Comparison of ENCODE assay signal across 8 cellular contexts in genomic region chr11:12411806-12412727, GRCh38. TPM values are rescaled to one million over a fixed set of nuclear protein-coding genes. Genes with fewer than 3 reads are reported as not detected.
A peak's percentile ranks its signal among the peaks of the same experiment; 100 is the strongest.
DNase-seq lines count a peak whose midpoint lies in the region; ATAC-seq and TF ChIP-seq lines count a peak whose summit lies in the region.

No MANE protein-coding gene starts in this region.

- peak overlapping the region; percentile 75 for H3K27ac ChIP-seq in foreskin keratinocyte
- H3K27ac ChIP-seq in parathyroid adenoma = no peak overlapping the region

- peak; percentile 86 for TF ChIP-seq CTCF in Calu3 (IDR thresholded peaks at IDR 0.05; ENCODE audit: unreplicated experiment)
- TF ChIP-seq CTCF in foreskin keratinocyte (conservative IDR thresholded peaks at IDR 0.05) = peak; percentile 77
- peak; percentile 58 for TF ChIP-seq CTCF in parathyroid adenoma (IDR thresholded peaks at IDR 0.05)

- no peaks in the 10 kb centered on the region for H3K36me3 Mint-ChIP-seq in Calu3 (ENCODE audit: insufficient read depth, unreplicated experiment)
- H3K36me3 Mint-ChIP-seq in activated T-helper 2 cell treated with anti-CD3 and anti-CD28 coated beads, Interferon-gamma antibody, Interleukin-2, Interleukin-4, amounts not matched to agents 10 μg/mL and 5 μg/mL and 100 μg/mL, durations not matched to agents 14 hours and 24 hours and 36 hours (ENCODE audit: low read depth) = no peaks in the 10 kb centered on the region

- no TSS peak for BruUV-seq in Calu3 (replicated peaks; lab: Mats Ljungman, UMichigan)

- peak; percentile 93 for ATAC-seq in foreskin keratinocyte
- no peak for ATAC-seq in HG03442 (IDR thresholded peaks at IDR 0.05; ENCODE audit: unreplicated experiment)

- no peaks in the 10 kb centered on the region for H3K9me3 Mint-ChIP-seq in Calu3 (ENCODE audit: low read depth, unreplicated experiment)
- no peaks in the 10 kb centered on the region for H3K9me3 Mint-ChIP-seq in activated T-helper 2 cell treated with anti-CD3 and anti-CD28 coated beads, Interferon-gamma antibody, Interleukin-2, Interleukin-4, amounts not matched to agents 10 μg/mL and 5 μg/mL and 100 μg/mL, durations not matched to agents 14 hours and 24 hours and 36 hours

- H3K4me3 ChIP-seq in parathyroid adenoma (ENCODE audit: low read depth, low read length) = no peak overlapping the region

- intact Hi-C loops in Calu3 (cut with micrococcal nuclease; ENCODE audit: unreplicated experiment) = loop anchor here (1.0 to 10.0 kb wide), 4 partner anchors 73 to 480 kb away; no protein-coding TSS in a partner anchor
- intact Hi-C loops in activated T-helper 2 cell treated with anti-CD3 and anti-CD28 coated beads, Interferon-gamma antibody, Interleukin-2, Interleukin-4, amounts not matched to agents 10 μg/mL and 5 μg/mL and 100 μg/mL, durations not matched to agents 14 hours and 24 hours and 36 hours (cut with micrococcal nuclease) = no loop called here

- peaks cover 13% of the 10 kb centered on the region for H3K4me1 Mint-ChIP-seq in Calu3 (ENCODE audit: low read depth, unreplicated experiment)
- no peaks in the 10 kb centered on the region for H3K4me1 Mint-ChIP-seq in activated T-helper 2 cell treated with anti-CD3 and anti-CD28 coated beads, Interferon-gamma antibody, Interleukin-2, Interleukin-4, amounts not matched to agents 10 μg/mL and 5 μg/mL and 100 μg/mL, durations not matched to agents 14 hours and 24 hours and 36 hours (ENCODE audit: low read depth)

- CTCF ChIA-PET in Calu3 (lab: Charles Lee) = interaction anchor here (2.8 kb wide), 1 partner anchor 81 kb away, joined by 10 read pairs; no protein-coding TSS in a partner anchor

- no peak overlapping the region for H3K9ac ChIP-seq in parathyroid adenoma

- no peaks in the 10 kb centered on the region for H3K27me3 Mint-ChIP-seq in Calu3 (ENCODE audit: unreplicated experiment)
- peaks cover 12% of the 10 kb centered on the region for H3K27me3 Mint-ChIP-seq in activated T-helper 2 cell treated with anti-CD3 and anti-CD28 coated beads, Interferon-gamma antibody, Interleukin-2, Interleukin-4, amounts not matched to agents 10 μg/mL and 5 μg/mL and 100 μg/mL, durations not matched to agents 14 hours and 24 hours and 36 hours (ENCODE audit: low read depth)

- H3K27ac Mint-ChIP-seq in Calu3 (ENCODE audit: unreplicated experiment) = peak overlapping the region; percentile 71
- H3K27ac Mint-ChIP-seq in activated T-helper 2 cell treated with anti-CD3 and anti-CD28 coated beads, Interferon-gamma antibody, Interleukin-2, Interleukin-4, amounts not matched to agents 10 μg/mL and 5 μg/mL and 100 μg/mL, durations not matched to agents 14 hours and 24 hours and 36 hours = no peak overlapping the region

- no peaks in the 10 kb centered on the region for H3K27me3 ChIP-seq in foreskin keratinocyte
- no peaks in the 10 kb centered on the region for H3K27me3 ChIP-seq in parathyroid adenoma (ENCODE audit: control insufficient read depth, insufficient read depth, low read length)

- no peak overlapping the region for H2AFZ ChIP-seq in parathyroid adenoma

- H3K4me3 Mint-ChIP-seq in Calu3 (ENCODE audit: low read depth, unreplicated experiment) = no peak overlapping the region
- H3K4me3 Mint-ChIP-seq in activated T-helper 2 cell treated with anti-CD3 and anti-CD28 coated beads, Interferon-gamma antibody, Interleukin-2, Interleukin-4, amounts not matched to agents 10 μg/mL and 5 μg/mL and 100 μg/mL, durations not matched to agents 14 hours and 24 hours and 36 hours (ENCODE audit: low read depth) = no peak overlapping the region

- H3K36me3 ChIP-seq in parathyroid adenoma (ENCODE audit: control insufficient read depth, insufficient read depth, low read length) = no peaks in the 10 kb centered on the region

- H3K4me1 ChIP-seq in foreskin keratinocyte = peaks cover 32% of the 10 kb centered on the region
- H3K4me1 ChIP-seq in parathyroid adenoma = peaks cover 4% of the 10 kb centered on the region

- H3K9me3 ChIP-seq in parathyroid adenoma (ENCODE audit: control insufficient read depth, low read length) = no peaks in the 10 kb centered on the region

- peaks cover 8% of the 10 kb centered on the region for H3K79me2 ChIP-seq in parathyroid adenoma

- DNase-seq in Calu3 = peak; percentile 81
- DNase-seq in H4 (ENCODE audit: low spot score) = peak; percentile 87
- DNase-seq in NCI-H2107 (lab: John Stamatoyannopoulos, UW) = peak; percentile 30
- DNase-seq in activated CD8-positive, alpha-beta memory T cell treated with anti-CD3 and anti-CD28 coated beads for 48 hours (ENCODE audit: low read depth in 2 of 3, low spot score in 2 of 3) = peak in 2 of 3 experiments; percentile 4 to 17
- DNase-seq in foreskin keratinocyte = peak; percentile 82 to 95
- DNase-seq in activated T-helper 2 cell treated with anti-CD3 and anti-CD28 coated beads, Interferon-gamma antibody, Interleukin-2, Interleukin-4, amounts not matched to agents 10 μg/mL and 5 μg/mL and 100 μg/mL, durations not matched to agents 14 hours and 24 hours and 36 hours (ENCODE audit: low spot score) = no peak

- H3K4me2 ChIP-seq in parathyroid adenoma (ENCODE audit: low read length) = no peak overlapping the region

RNA-seq across cellular contexts. Expression of gene PARVA, which starts 34.7 kb away (rescaled TPM):
- total RNA-seq in Calu3 (2022) (18.3 and 22.9 TPM in 2 replicates), foreskin keratinocyte (22.2 TPM in 2 replicates)
- total RNA-seq in H4 (2014; rRNA removed; shearing (Covaris generic)) = 36.0 and 37.1 TPM in 2 replicates
- polyA plus RNA-seq in foreskin keratinocyte = 17.1 and 20.3 TPM in 2 replicates
- not detected in 2 replicates for total RNA-seq in activated T-helper 2 cell treated with anti-CD3 and anti-CD28 coated beads, Interferon-gamma antibody, Interleukin-2, Interleukin-4, amounts not matched to agents 10 μg/mL and 5 μg/mL and 100 μg/mL, durations not matched to agents 14 hours and 24 hours and 36 hours

Comparison
In these comparisons a context has a peak if more than half of its experiments do, and no peak if none do; other contexts are left out.
1. RNA of gene PARVA, which starts 34.7 kb away (total RNA-seq): 36.0 to 37.1 TPM in H4, 18.3 to 22.9 TPM in Calu3 and 22.2 TPM in foreskin keratinocyte; not detected in activated T-helper 2 cell treated with anti-CD3 and anti-CD28 coated beads, Interferon-gamma antibody, Interleukin-2, Interleukin-4, amounts not matched to agents 10 μg/mL and 5 μg/mL and 100 μg/mL, durations not matched to agents 14 hours and 24 hours and 36 hours; every median in the first group is over 10 times any median in the second.
2. Peak in every context shown above with its lines, with median percentiles within 50 percentile points of each other: CTCF ChIP-seq.